In genomic region chr15:85730001-85730820, GRCh38 we compare ENCODE assay signal across 8 cellular contexts.
DNase-seq lines count a peak whose midpoint lies in the region; ATAC-seq and TF ChIP-seq lines count a peak whose summit lies in the region.

No MANE protein-coding gene starts in this region.

- peak; percentile 65 for DNase-seq in SIG-M5 treated with dmso at 0.1 percent for 504 hours (lab: John Stamatoyannopoulos, UW; ENCODE audit: unreplicated experiment)
- no peak for DNase-seq in SIG-M5 (lab: John Stamatoyannopoulos, UW)
- DNase-seq in NCI-H146 (lab: John Stamatoyannopoulos, UW), result peak; percentile 35
- peak; percentile 30 for DNase-seq in T1000 (lab: John Stamatoyannopoulos, UW)
- DNase-seq in effector memory CD8-positive, alpha-beta T cell, result peak; percentile 46 to 58 (median 55)
- DNase-seq in mesenchymal stem cell, result peak; percentile 74
- DNase-seq in uterus, result no peak

- H4K91ac ChIP-seq in mesenchymal stem cell (ENCODE audit: low read length), result no peak overlapping the region

- H3K4ac ChIP-seq in mesenchymal stem cell (ENCODE audit: low read depth in 1 of 2, low read length in 2 of 2), result no peak overlapping the region

- peak overlapping the region; percentile 38 to 86 for H3K27ac Mint-ChIP-seq in effector memory CD8-positive, alpha-beta T cell

- no peaks in the 10 kb centered on the region for H3K27me3 ChIP-seq in mesenchymal stem cell (ENCODE audit: control insufficient read depth in 1 of 2, insufficient read depth in 1 of 2, low read length in 2 of 2)
- H3K27me3 ChIP-seq in uterus, result no peaks in the 10 kb centered on the region

- peaks cover 2 to 11% of the 10 kb centered on the region in 2 donors for H3K9me3 Mint-ChIP-seq in effector memory CD8-positive, alpha-beta T cell

- no peak overlapping the region for H2BK5ac ChIP-seq in mesenchymal stem cell (ENCODE audit: low read depth, low read length, poor library complexity, severe bottlenecking)

- TF ChIP-seq POLR2A in uterus (IDR thresholded peaks at IDR 0.05), result no peak

- no peak overlapping the region for H2AK5ac ChIP-seq in mesenchymal stem cell (ENCODE audit: low read length, severe bottlenecking)

- no peak overlapping the region for H4K8ac ChIP-seq in mesenchymal stem cell (ENCODE audit: low read length)

- H3K27ac ChIP-seq in mesenchymal stem cell (ENCODE audit: low read length, poor library complexity, severe bottlenecking), result no peak overlapping the region
- peak overlapping the region; percentile 88 to 98 for H3K27ac ChIP-seq in uterus

- H3K4me3 ChIP-seq in mesenchymal stem cell (ENCODE audit: insufficient read depth in 1 of 2, low read depth in 1 of 2, low read length in 2 of 2) (no peak overlapping the region), uterus (no peak overlapping the region)

- H3K9me3 ChIP-seq in mesenchymal stem cell (ENCODE audit: control insufficient read depth, low read length) (peaks cover 10% of the 10 kb centered on the region), uterus (peaks cover 0 to 9% of the 10 kb centered on the region in 2 donors)

- H3K23ac ChIP-seq in mesenchymal stem cell (ENCODE audit: low read length in 2 of 2), result no peak overlapping the region

- no peak overlapping the region for H2AFZ ChIP-seq in mesenchymal stem cell (ENCODE audit: low read depth, low read length)

- peak; percentile 68 to 86 (median 78) for TF ChIP-seq CTCF in uterus (IDR thresholded peaks at IDR 0.05)

- H2BK12ac ChIP-seq in mesenchymal stem cell (ENCODE audit: low read length in 2 of 2), result no peak overlapping the region

- H3K4me3 Mint-ChIP-seq in effector memory CD8-positive, alpha-beta T cell, result no peak overlapping the region

- H2BK120ac ChIP-seq in mesenchymal stem cell (ENCODE audit: low read depth, low read length), result no peak overlapping the region

- H3K36me3 ChIP-seq in mesenchymal stem cell (ENCODE audit: control insufficient read depth in 1 of 2, insufficient read depth in 2 of 2, low read depth in 1 of 2, low read length in 2 of 2) (peaks cover 28 to 96% of the 10 kb centered on the region in 2 experiments), uterus (no peaks in the 10 kb centered on the region)

- no peak overlapping the region for H3K14ac ChIP-seq in mesenchymal stem cell (ENCODE audit: low read length in 2 of 2)

- H3K4me1 ChIP-seq in mesenchymal stem cell (ENCODE audit: control insufficient read depth, insufficient read depth, low read depth, low read length), result no peaks in the 10 kb centered on the region
- H3K4me1 ChIP-seq in uterus, result peaks cover 0 to 5% of the 10 kb centered on the region in 2 donors

- intact Hi-C loops in uterus (cut with DNase I; ENCODE audit: low total_unique reads), result no loop called here

- H3K18ac ChIP-seq in mesenchymal stem cell (ENCODE audit: low read depth in 1 of 2, low read length in 2 of 2), result no peak overlapping the region

- peaks cover 98% of the 10 kb centered on the region for H3K36me3 Mint-ChIP-seq in effector memory CD8-positive, alpha-beta T cell (ENCODE audit: insufficient read depth)

- H3K79me1 ChIP-seq in mesenchymal stem cell (replicated peaks; ENCODE audit: low read length, poor library complexity, severe bottlenecking), result peaks cover 11% of the 10 kb centered on the region

- H3K4me1 Mint-ChIP-seq in effector memory CD8-positive, alpha-beta T cell (ENCODE audit: low read depth in 2 of 2), result peaks cover 6 to 28% of the 10 kb centered on the region in 2 donors

- H3K9ac ChIP-seq in mesenchymal stem cell (ENCODE audit: low read length), result no peak overlapping the region

- no peaks in the 10 kb centered on the region for H3K27me3 Mint-ChIP-seq in effector memory CD8-positive, alpha-beta T cell

- H3K4me2 ChIP-seq in mesenchymal stem cell (ENCODE audit: low read length, poor library complexity, severe bottlenecking), result no peak overlapping the region

- H2BK15ac ChIP-seq in mesenchymal stem cell (ENCODE audit: low read depth, poor library complexity, severe bottlenecking), result no peak overlapping the region

- ATAC-seq in HG02610 (IDR thresholded peaks at IDR 0.05; ENCODE audit: unreplicated experiment), result peak; percentile 66
- peak; percentile 91 for ATAC-seq in effector memory CD8-positive, alpha-beta T cell (replicated peaks)

- WGBS in mesenchymal stem cell, result 20% methylated on average over 4 of the region's 5 CpGs

Comparison
In these comparisons a context has a peak if more than half of its experiments do, and no peak if none do; other contexts are left out.
1. DNase-seq: peak in SIG-M5 treated with dmso at 0.1 percent for 504 hours (single experiment), NCI-H146 (single experiment), T1000 (single experiment), effector memory CD8-positive, alpha-beta T cell (3 of 3) and mesenchymal stem cell (single experiment); none in SIG-M5 (single experiment) and uterus (0 of 2).